In genomic region chr2:3535794-3536681, GRCh38 we compare ENCODE assay signal across 7 cellular contexts. TPM values are rescaled to one million over a fixed set of nuclear protein-coding genes. Genes with fewer than 3 reads are reported as not detected.
A peak's percentile ranks its signal among the peaks of the same experiment; 100 is the strongest.
DNase-seq lines count a peak whose midpoint lies in the region; ATAC-seq and TF ChIP-seq lines count a peak whose summit lies in the region.

No MANE protein-coding gene starts in this region.

- no peaks in the 10 kb centered on the region for H3K27me3 Mint-ChIP-seq in memory B cell

- H3K36me3 ChIP-seq in Panc1 (ENCODE audit: control insufficient read depth, insufficient read depth, low read length) (0 out of 2 replicates have a peak, but pooled peaks cover 2% of the 10 kb centered on the region), thyroid gland (no peaks in the 10 kb centered on the region)

- DNase-seq in H4 (ENCODE audit: low spot score): peak; percentile 62
- peak; percentile 67 for DNase-seq in Panc1 (ENCODE audit: low read depth, low spot score)
- peak; percentile 65 to 85 for DNase-seq in dermis microvascular lymphatic vessel endothelial cell (ENCODE audit: low read depth in 2 of 2)
- no peak for DNase-seq in memory B cell (ENCODE audit: low spot score in 2 of 2)
- DNase-seq in thyroid gland: peak; percentile 24 to 35
- DNase-seq in effector CD4-positive, alpha-beta T cell: no peak
- DNase-seq in NK-92 treated with Interleukin-12 subunit alpha and Interleukin-12 subunit beta, amount 100 ng/mL, for 24 hours (lab: John Stamatoyannopoulos, UW): no peak

- peak; percentile 82 for ATAC-seq in Panc1
- ATAC-seq in memory B cell (ENCODE audit: low read depth): peak; percentile 64

- no peaks in the 10 kb centered on the region for H3K36me3 Mint-ChIP-seq in memory B cell

- BruUV-seq in Panc1 (replicated peaks; lab: Mats Ljungman, UMichigan): no TSS peak

- H3K27ac Mint-ChIP-seq in memory B cell: peak overlapping the region; percentile 92

- H3K9me3 ChIP-seq in Panc1 (ENCODE audit: control insufficient read depth, insufficient read depth, low read depth, low read length) (no peaks in the 10 kb centered on the region), thyroid gland (no peaks in the 10 kb centered on the region)

- H3K9me3 Mint-ChIP-seq in memory B cell: no peaks in the 10 kb centered on the region

- in situ Hi-C loops in Panc1 (cut with HindIII; ENCODE audit: low pct_unique_long_range_greater_than_20kb, low sequenced_read_pairs): no loop called here

- H3K27me3 ChIP-seq in Panc1 (ENCODE audit: control insufficient read depth, insufficient read depth, low read length) (no peaks in the 10 kb centered on the region), thyroid gland (no peaks in the 10 kb centered on the region)

- peak overlapping the region; percentile 7 to 43 for H3K4me3 ChIP-seq in Panc1 (ENCODE audit: low read depth in 2 of 2, low read length in 2 of 2)
- no peak overlapping the region for H3K4me3 ChIP-seq in thyroid gland (replicated peaks in 1 of 3)

- H3K4me1 ChIP-seq in Panc1 (ENCODE audit: control insufficient read depth, insufficient read depth, low read length): peaks cover 18% of the 10 kb centered on the region
- peaks cover 0 to 14% of the 10 kb centered on the region in 2 donors for H3K4me1 ChIP-seq in thyroid gland

- CTCF ChIA-PET in Panc1 (lab: Charles Lee): no interaction called here

- peak in 1 of 2 donors; percentile 7 for TF ChIP-seq POLR2A in thyroid gland (IDR thresholded peaks at IDR 0.05)

- peak overlapping the region; percentile 72 for H3K27ac ChIP-seq in Panc1 (ENCODE audit: low read length)
- peak overlapping the region; percentile 69 to 87 (median 72) for H3K27ac ChIP-seq in thyroid gland

- no peak for TF ChIP-seq CTCF in Panc1 (IDR thresholded peaks at IDR 0.05)
- TF ChIP-seq CTCF in thyroid gland (IDR thresholded peaks at IDR 0.05): no peak

- POLR2A ChIA-PET in Panc1 (lab: Charles Lee): interaction anchor here (0.6 kb wide), 1 partner anchor 16 kb away, joined by 3 read pairs; no protein-coding TSS in a partner anchor

- H3K4me3 Mint-ChIP-seq in memory B cell: peak overlapping the region; percentile 74

- H3K4me1 Mint-ChIP-seq in memory B cell: peaks cover 14% of the 10 kb centered on the region

- intact Hi-C loops in Panc1 (cut with micrococcal nuclease; ENCODE audit: unreplicated experiment): loop anchor here (2.0 kb wide), 1 partner anchor 115 kb away; no protein-coding TSS in a partner anchor
- intact Hi-C loops in thyroid gland (cut with DNase I): no loop called here

- 50 to 53% methylated on average over 24 of the region's 24 CpGs for WGBS in thyroid gland, 2 donors

RNA-seq across cellular contexts. Expression of gene ADI1, which starts 16.7 kb away (rescaled TPM):
- total RNA-seq in H4 (2014; rRNA removed; shearing (Covaris generic)): 39.1 and 46.7 TPM in 2 replicates
- total RNA-seq in Panc1 (2021; ENCODE audit: unreplicated experiment): 42.9 TPM
- polyA plus RNA-seq in Panc1 (2012; ENCODE audit: insufficient read length): 31.8 TPM
- total RNA-seq in dermis microvascular lymphatic vessel endothelial cell: 45.3 and 63.5 TPM in 2 replicates
- 10 to 100 TPM; 35.9 to 65.1 (median 59.2) TPM for total RNA-seq in thyroid gland

RNA-seq across cellular contexts. Expression of gene RNASEH1, which starts 22.1 kb away (rescaled TPM):
- total RNA-seq in H4 (2014; rRNA removed; shearing (Covaris generic)): 21.9 and 28.1 TPM in 2 replicates
- total RNA-seq in Panc1 (2021; ENCODE audit: unreplicated experiment) (43.7 TPM), dermis microvascular lymphatic vessel endothelial cell (23.4 and 28.9 TPM in 2 replicates), thyroid gland (10 to 100 TPM; 13.3 to 23.1 (median 19.2) TPM)
- polyA plus RNA-seq in Panc1 (2012; ENCODE audit: insufficient read length): 30.7 TPM

RNA-seq across cellular contexts. Expression of gene RPS7, which starts 39.0 kb away (rescaled TPM):
- 1,849 and 2,203 TPM in 2 replicates for total RNA-seq in H4 (2014; rRNA removed; shearing (Covaris generic))
- total RNA-seq in Panc1 (2021; ENCODE audit: unreplicated experiment): 1,117 TPM
- 852 TPM for polyA plus RNA-seq in Panc1 (2012; ENCODE audit: insufficient read length)
- 1,448 and 1,544 TPM in 2 replicates for total RNA-seq in dermis microvascular lymphatic vessel endothelial cell
- 1,000 to 10,000 TPM; 1,809 to 3,387 (median 2,120) TPM for total RNA-seq in thyroid gland

RNA-seq across cellular contexts. Expression of gene COLEC11, which starts 58.9 kb away (rescaled TPM):
- not detected in 2 replicates for total RNA-seq in H4 (2014; rRNA removed; shearing (Covaris generic))
- total RNA-seq in Panc1 (2021; ENCODE audit: unreplicated experiment) (0.31 TPM), dermis microvascular lymphatic vessel endothelial cell (0.13 and 0.51 TPM in 2 replicates), thyroid gland (10 to 100 TPM in 2 of 4 donors, 1 to 10 TPM in 2; 2.8 to 20.5 (median 9.1) TPM)
- polyA plus RNA-seq in Panc1 (2012; ENCODE audit: insufficient read length): 0.28 TPM

Comparison
In these comparisons a context has a peak if more than half of its experiments do, and no peak if none do; other contexts are left out.
1. DNase-seq: peak in H4 (single experiment), Panc1 (single experiment), dermis microvascular lymphatic vessel endothelial cell (2 of 2) and thyroid gland (2 of 2); none in memory B cell (0 of 2), effector CD4-positive, alpha-beta T cell (single experiment) and NK-92 treated with Interleukin-12 subunit alpha and Interleukin-12 subunit beta, amount 100 ng/mL, for 24 hours (single experiment).
2. H3K4me3 ChIP-seq: peak in Panc1 (2 of 2); none in thyroid gland (0 of 3).